ENCODE assay signal across 25 cellular contexts in the genomic region with DNA sequence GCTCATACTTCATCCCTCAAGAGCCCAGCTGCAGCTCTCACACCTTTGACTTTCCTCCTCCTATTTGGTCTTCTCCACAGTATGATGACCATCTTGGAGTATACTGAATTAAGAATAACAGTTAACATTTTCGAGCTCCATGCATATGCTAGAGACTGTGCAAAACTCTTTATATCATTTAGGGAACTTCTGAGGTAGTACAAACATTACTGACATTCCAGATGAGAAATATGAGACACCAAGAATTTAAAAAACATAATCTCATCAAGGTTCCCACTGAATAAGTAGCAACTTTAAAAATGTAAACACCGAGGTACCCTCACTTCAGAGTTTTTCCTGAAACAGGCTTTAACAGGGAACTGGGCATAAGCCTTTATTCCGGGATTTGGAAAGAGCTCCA. TPM values are rescaled to one million over a fixed set of nuclear protein-coding genes. Genes with fewer than 3 reads are reported as not detected.
"Had no signal": no experiment of that assay in that cellular context is flagged by ENCODE, and none has a peak within 500 bp of the region (broad histone marks: within the 10 kb centered on the region; RNA-seq: fewer than 3 reads in every experiment).

No MANE protein-coding gene starts in this region.

- H3K4me3 ChIP-seq: colonic mucosa, heart left ventricle, mucosa of descending colon, ovary, right atrium auricular region, testis had no signal

- H3K36me3 ChIP-seq: colonic mucosa, heart left ventricle, neutrophil, ovary, right atrium auricular region had no signal

- H3K27me3 ChIP-seq: colonic mucosa, heart left ventricle, neutrophil, ovary, right atrium auricular region, testis had no signal

- H3K9me3 Mint-ChIP-seq: endodermal cell; stimulated activated naive B cell treated with anti-CD40 and anti-IgM and Interleukin-4, amounts not matched to agents 10 μg/mL and 1 μg/mL and 100 μg/mL, for 72 hours; stimulated activated naive CD8-positive, alpha-beta T cell treated with anti-CD3 and anti-CD28 coated beads, Interleukin-15, amount 100 ng/mL, for 72 hours had no signal

- H3K9me3 ChIP-seq: colonic mucosa, heart left ventricle, mucosa of descending colon, neutrophil, ovary, right atrium auricular region, testis had no signal

- H3K36me3 Mint-ChIP-seq: naive thymus-derived CD8-positive, alpha-beta T cell had no signal

- DNase-seq: colonic mucosa; effector CD4-positive, alpha-beta T cell; endodermal cell; erythroblast; heart left ventricle; hippocampal formation; kidney glomerular epithelial cell; mammary epithelial cell; mucosa of descending colon; naive thymus-derived CD8-positive, alpha-beta T cell; ovary; stimulated activated CD4-positive, alpha-beta T cell treated with anti-CD3 and anti-CD28 coated beads, Interleukin-2, amount 100 ng/mL, for 24 hours; stimulated activated CD4-positive, alpha-beta T cell treated with anti-CD3 and anti-CD28 coated beads, Interleukin-4, amount 100 ng/mL, for 4 hours; stimulated activated naive B cell treated with anti-CD40 and anti-IgM and Interleukin-4, amounts not matched to agents 10 μg/mL and 1 μg/mL and 100 μg/mL, for 72 hours; stimulated activated naive CD8-positive, alpha-beta T cell treated with anti-CD3 and anti-CD28 coated beads, Interleukin-15, amount 100 ng/mL, for 72 hours; testis; trophoblast cell had no signal

- H3K4me1 Mint-ChIP-seq: endodermal cell; naive thymus-derived CD8-positive, alpha-beta T cell; stimulated activated naive B cell treated with anti-CD40 and anti-IgM and Interleukin-4, amounts not matched to agents 10 μg/mL and 1 μg/mL and 100 μg/mL, for 72 hours; stimulated activated naive CD8-positive, alpha-beta T cell treated with anti-CD3 and anti-CD28 coated beads, Interleukin-15, amount 100 ng/mL, for 72 hours had no signal

- H3K27me3 Mint-ChIP-seq: stimulated activated naive B cell treated with anti-CD40 and anti-IgM and Interleukin-4, amounts not matched to agents 10 μg/mL and 1 μg/mL and 100 μg/mL, for 72 hours had no signal

- H3K27ac ChIP-seq: colonic mucosa, neutrophil, ovary, testis had no signal

- H3K27ac Mint-ChIP-seq: endodermal cell; naive thymus-derived CD8-positive, alpha-beta T cell; stimulated activated naive B cell treated with anti-CD40 and anti-IgM and Interleukin-4, amounts not matched to agents 10 μg/mL and 1 μg/mL and 100 μg/mL, for 72 hours; stimulated activated naive CD8-positive, alpha-beta T cell treated with anti-CD3 and anti-CD28 coated beads, Interleukin-15, amount 100 ng/mL, for 72 hours had no signal

- H3K4me3 Mint-ChIP-seq: endodermal cell; naive thymus-derived CD8-positive, alpha-beta T cell; stimulated activated naive B cell treated with anti-CD40 and anti-IgM and Interleukin-4, amounts not matched to agents 10 μg/mL and 1 μg/mL and 100 μg/mL, for 72 hours; stimulated activated naive CD8-positive, alpha-beta T cell treated with anti-CD3 and anti-CD28 coated beads, Interleukin-15, amount 100 ng/mL, for 72 hours had no signal

- H3K4me1 ChIP-seq: colonic mucosa, testis had no signal

- ATAC-seq: heart left ventricle; mucosa of descending colon; naive thymus-derived CD8-positive, alpha-beta T cell; stimulated activated naive B cell treated with anti-CD40 and anti-IgM and Interleukin-4, amounts not matched to agents 10 μg/mL and 1 μg/mL and 100 μg/mL, for 72 hours; stimulated activated naive CD8-positive, alpha-beta T cell treated with anti-CD3 and anti-CD28 coated beads, Interleukin-15, amount 100 ng/mL, for 72 hours had no signal

- FAIRE-seq: endothelial cell of umbilical vein, frontal cortex, islet of Langerhans, urothelium cell line had no signal

RNA-seq across cellular contexts. Expression of gene FMO3, which starts 22.7 kb away (rescaled TPM):
- total RNA-seq: endodermal cell; endothelial cell of umbilical vein; frontal cortex; glomerular endothelial cell; mammary epithelial cell; naive thymus-derived CD8-positive, alpha-beta T cell had no signal
- polyA plus RNA-seq: endothelial cell of umbilical vein; mammary epithelial cell; naive thymus-derived CD8-positive, alpha-beta T cell; neural cell had no signal
